Comparison of ENCODE assay signal across 8 cellular contexts in the genomic region with DNA sequence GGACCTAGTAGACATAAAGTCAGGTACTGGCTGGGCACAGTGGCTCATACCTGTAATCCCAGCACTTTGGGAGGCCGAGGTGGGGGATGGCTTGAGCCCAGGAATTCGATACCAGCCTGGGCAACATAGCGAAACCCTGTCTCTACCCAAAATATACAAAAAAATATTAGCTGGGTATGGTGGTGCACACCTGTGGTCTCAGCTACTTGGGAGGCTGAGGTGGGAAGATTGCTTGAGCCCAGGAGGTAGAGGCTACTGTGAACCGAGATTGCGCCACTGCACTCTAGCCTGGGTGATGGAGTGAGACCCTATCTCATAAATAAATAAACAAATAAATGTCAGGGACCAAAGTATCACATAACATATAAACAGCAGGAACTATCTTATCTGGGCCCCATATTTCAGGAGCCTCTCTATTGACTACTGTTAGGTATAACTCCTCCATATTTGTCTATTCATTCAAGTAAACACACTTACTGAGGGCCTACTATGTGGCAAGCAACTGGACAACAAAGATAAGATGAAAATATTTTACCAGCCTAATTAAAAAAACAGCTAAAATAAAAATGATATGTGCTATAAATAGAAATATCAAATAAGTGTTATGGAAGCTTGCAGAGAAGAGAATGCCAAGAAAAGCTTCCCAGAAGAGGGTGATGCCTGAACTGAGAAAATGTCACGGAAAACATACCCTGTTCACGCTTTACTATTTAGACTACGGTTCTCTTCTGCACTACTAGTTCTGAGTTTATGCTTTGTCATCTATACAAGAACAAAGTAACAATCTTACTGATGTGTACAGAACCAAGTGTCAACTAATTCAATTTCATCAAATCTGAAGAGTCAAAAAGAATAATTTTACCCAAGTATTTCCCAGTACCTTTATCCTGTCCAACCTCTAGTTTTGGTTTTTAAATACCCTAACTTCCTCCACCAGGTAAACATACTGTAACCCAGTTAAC. TPM values are rescaled to one million over a fixed set of nuclear protein-coding genes. Genes with fewer than 3 reads are reported as not detected.
DNase-seq lines count a peak whose midpoint lies in the region; ATAC-seq, FAIRE-seq and TF ChIP-seq lines count a peak whose summit lies in the region.

No MANE protein-coding gene starts in this region.

- H3K79me2 ChIP-seq in DOHH2 (ENCODE audit: control insufficient read depth, low read length), result peaks cover 89% of the 10 kb centered on the region

- H4K20me1 ChIP-seq in DOHH2 (ENCODE audit: control insufficient read depth, insufficient read depth, low read depth, low read length), result peaks cover 24% of the 10 kb centered on the region

- H3K27me3 ChIP-seq in DOHH2 (ENCODE audit: control insufficient read depth, low read length) (no peaks in the 10 kb centered on the region), RWPE2 (ENCODE audit: insufficient read depth, poor library complexity, severe bottlenecking) (no peaks in the 10 kb centered on the region), esophagus muscularis mucosa (no peaks in the 10 kb centered on the region), pancreas (no peaks in the 10 kb centered on the region)

- H3F3A ChIP-seq in DOHH2 (ENCODE audit: control insufficient read depth, insufficient read depth), result no peaks in the 10 kb centered on the region

- intact Hi-C loops in esophagus muscularis mucosa (cut with DNase I) (loop anchor here (5.0 kb wide), 1 partner anchor 42 kb away; no protein-coding TSS in a partner anchor), pancreas (cut with DNase I) (no loop called here)

- H3K9me2 ChIP-seq in DOHH2 (replicated peaks; ENCODE audit: control insufficient read depth, low read length), result no peaks in the 10 kb centered on the region

- peak overlapping the region; percentile 93 for H3K4me3 ChIP-seq in DOHH2 (ENCODE audit: low read length)
- peak overlapping the region; percentile 93 for H3K4me3 ChIP-seq in RWPE2 (ENCODE audit: severe bottlenecking)
- peak overlapping the region; percentile 77 to 95 (median 90) for H3K4me3 ChIP-seq in esophagus muscularis mucosa
- H3K4me3 ChIP-seq in pancreas, result peak overlapping the region in 3 of 4 donors; percentile 58 to 99 (median 92)

- no peak for ATAC-seq in RWPE2 (ENCODE audit: low read depth)
- no peak for ATAC-seq in pancreas

- no peak for FAIRE-seq in pancreas (lab: Jason Lieb, UNC)

- TF ChIP-seq CTCF in DOHH2 (IDR thresholded peaks at IDR 0.05; ENCODE audit: low read depth, low read length, poor library complexity, severe bottlenecking) (no peak), RWPE2 (IDR thresholded peaks at IDR 0.05; ENCODE audit: poor library complexity, severe bottlenecking) (no peak), esophagus muscularis mucosa (IDR thresholded peaks at IDR 0.05) (no peak), pancreas (IDR thresholded peaks at IDR 0.05) (no peak), GM10266 (IDR thresholded peaks at IDR 0.05; ENCODE audit: control insufficient read depth, insufficient read depth, low read depth, missing control alignments) (no peak)

- H3K27ac ChIP-seq in DOHH2 (ENCODE audit: low read depth, low read length), result no peak overlapping the region
- H3K27ac ChIP-seq in RWPE2 (ENCODE audit: poor library complexity, severe bottlenecking), result no peak overlapping the region
- H3K27ac ChIP-seq in esophagus muscularis mucosa (replicated peaks in 1 of 4), result peak overlapping the region; percentile 93 to 99 (median 96)
- peak overlapping the region in 1 of 4 donors; percentile 95 for H3K27ac ChIP-seq in pancreas

- TF ChIP-seq EP300 in esophagus muscularis mucosa (IDR thresholded peaks at IDR 0.05), result no peak

- H3K4me1 ChIP-seq in DOHH2 (ENCODE audit: control insufficient read depth, low read length), result peaks cover 28% of the 10 kb centered on the region
- peaks cover 9% of the 10 kb centered on the region for H3K4me1 ChIP-seq in RWPE2 (ENCODE audit: insufficient read depth, poor library complexity, severe bottlenecking)
- H3K4me1 ChIP-seq in esophagus muscularis mucosa, result peaks cover 15 to 49% (median 45%) of the 10 kb centered on the region in 4 donors
- H3K4me1 ChIP-seq in pancreas, result peaks cover 7 to 16% (median 13%) of the 10 kb centered on the region in 3 donors

- H3K9me3 ChIP-seq in DOHH2 (ENCODE audit: control insufficient read depth, insufficient read depth, low read length) (no peaks in the 10 kb centered on the region), RWPE2 (ENCODE audit: severe bottlenecking) (no peaks in the 10 kb centered on the region), esophagus muscularis mucosa (no peaks in the 10 kb centered on the region), pancreas (no peaks in the 10 kb centered on the region)

- H3K36me3 ChIP-seq in DOHH2 (ENCODE audit: control insufficient read depth, low read length) (peaks cover 61% of the 10 kb centered on the region), RWPE2 (ENCODE audit: low read depth) (peaks cover 52% of the 10 kb centered on the region), esophagus muscularis mucosa (peaks cover 8 to 39% (median 28%) of the 10 kb centered on the region in 4 donors), pancreas (peaks cover 0 to 18% (median 0%) of the 10 kb centered on the region in 3 donors)

- DNase-seq in RWPE2 (ENCODE audit: low spot score) (no peak), esophagus muscularis mucosa (ENCODE audit: extremely low spot score) (no peak), pancreas (no peak), GDM1 (lab: John Stamatoyannopoulos, UW) (no peak), HK-2 (ENCODE audit: unreplicated experiment) (no peak), GM10266 (ENCODE audit: extremely low spot score) (no peak), cerebellum (ENCODE audit: low spot score) (no peak)

- TF ChIP-seq POLR2A in esophagus muscularis mucosa (IDR thresholded peaks at IDR 0.05; ENCODE audit: low read depth), result no peak

- peak overlapping the region; percentile 91 for H3K4me2 ChIP-seq in DOHH2 (ENCODE audit: low read length)

- WGBS in esophagus muscularis mucosa, result 72% methylated on average over 8 of the region's 8 CpGs
- WGBS in pancreas, 2 donors, result 77 to 84% methylated on average over 8 of the region's 8 CpGs

RNA-seq across cellular contexts. Expression of a gene that starts 1.9 kb away (rescaled TPM):
- total RNA-seq in esophagus muscularis mucosa (100 to 1,000 TPM in 1 of 4 donors, 10 to 100 TPM in 3; 67.7 to 117 (median 89.8) TPM), pancreas (10 to 100 TPM; 21.2 to 38.0 (median 27.0) TPM), cerebellum (82.2 TPM)
- 10 to 100 TPM; 12.2 to 18.7 TPM for polyA plus RNA-seq in pancreas

RNA-seq across cellular contexts. Expression of a gene that starts 12.9 kb away (rescaled TPM):
- total RNA-seq in esophagus muscularis mucosa (1 to 10 TPM; 5.1 to 7.4 (median 7.0) TPM), pancreas (10 to 100 TPM; 13.5 to 21.4 (median 17.2) TPM), cerebellum (14.7 TPM)
- polyA plus RNA-seq in pancreas, result 10 to 100 TPM; 18.6 to 32.9 TPM

RNA-seq across cellular contexts. Expression of a gene that starts 45.3 kb away (rescaled TPM):
- total RNA-seq in esophagus muscularis mucosa, result 10 to 100 TPM; 53.6 to 75.5 (median 59.4) TPM
- total RNA-seq in pancreas, result 10 to 100 TPM in 5 of 6 donors, 1 to 10 TPM in 1; 9.0 to 27.5 (median 14.0) TPM
- 10 to 100 TPM; 13.6 to 18.5 TPM for polyA plus RNA-seq in pancreas
- total RNA-seq in cerebellum, result 3.5 TPM

Comparison
In these comparisons a context has a peak if more than half of its experiments do, and no peak if none do; other contexts are left out.
1. H3K27ac ChIP-seq: peak in esophagus muscularis mucosa (4 of 4); none in DOHH2 (single experiment) and RWPE2 (single experiment).
2. Peak in every context shown above with its lines, with median percentiles within 50 percentile points of each other: H3K4me3 ChIP-seq.